Comparison of ENCODE assay signal across 7 cellular contexts in genomic region chr13:19549244-19549643, GRCh38. TPM values are rescaled to one million over a fixed set of nuclear protein-coding genes. Genes with fewer than 3 reads are reported as not detected.
"Had no signal": no experiment of that assay in that cellular context is flagged by ENCODE, and none has a peak within 500 bp of the region (broad histone marks: within the 10 kb centered on the region; RNA-seq: fewer than 3 reads in every experiment).

No MANE protein-coding gene starts in this region.

RNA-seq across cellular contexts. Expression of gene TPTE2, which starts 12.1 kb away (rescaled TPM):
- total RNA-seq: activated CD8-positive, alpha-beta memory T cell treated with anti-CD3 and anti-CD28 coated beads for 36 hours; activated naive CD8-positive, alpha-beta T cell treated with anti-CD3 and anti-CD28 coated beads for 36 hours; activated T-helper 2 cell treated with anti-CD3 and anti-CD28 coated beads, Interferon-gamma antibody, Interleukin-2, Interleukin-4, amounts not matched to agents 10 μg/mL and 5 μg/mL and 100 μg/mL, durations not matched to agents 14 hours and 24 hours and 36 hours; cerebellum; Right ventricle myocardium inferior; T-helper 2 cell treated with Interferon-gamma antibody and Interleukin-4, amounts not matched to agents 100 ng/mL and 5 ng/mL, for 36 hours had no signal
- polyA plus RNA-seq: adipose tissue had no signal
